In the genomic region with DNA sequence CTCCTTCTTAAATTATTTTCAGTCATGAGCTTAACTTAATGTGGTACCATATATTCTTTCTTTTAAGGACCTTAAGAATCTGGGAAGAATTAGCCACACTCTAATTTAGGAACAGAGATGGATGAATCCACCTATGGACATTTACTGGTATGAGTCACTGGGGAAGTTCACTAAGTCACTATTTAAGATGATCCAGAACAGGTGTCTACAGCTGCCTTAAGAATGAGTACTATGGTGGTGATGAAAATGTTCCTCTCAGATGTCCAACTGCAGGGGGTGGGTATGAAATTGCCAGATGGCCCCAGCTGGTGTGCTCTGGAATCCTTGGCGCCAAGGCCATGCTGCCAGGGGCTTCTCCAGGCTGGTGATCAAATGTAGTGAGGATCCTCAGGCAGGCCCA, we compare ENCODE assay signal across 3 cellular contexts.
DNase-seq lines count a peak whose midpoint lies in the region; ATAC-seq and TF ChIP-seq lines count a peak whose summit lies in the region.
"Not testable (repeated sequence)": the region's sequence is repeated elsewhere in the genome, so short reads cannot be mapped to it uniquely, and the experiment has no call there.

No MANE protein-coding gene starts in this region.

- not testable (repeated sequence) for H3K27me3 ChIP-seq in psoas muscle (ENCODE audit: insufficient read depth in 3 of 3, low read length in 2 of 3); gastrocnemius medialis

- not testable (repeated sequence) for DNase-seq in psoas muscle, gastrocnemius medialis

- not testable (repeated sequence) for H3K27ac ChIP-seq in psoas muscle, gastrocnemius medialis

- not testable (repeated sequence) for H3K4me3 ChIP-seq in psoas muscle, gastrocnemius medialis

- not testable (repeated sequence) for TF ChIP-seq POLR2A in gastrocnemius medialis (IDR thresholded peaks at IDR 0.05)

- peak; percentile 1 for ATAC-seq in SK-N-SH treated with all-trans-retinoic acid at 6 μM for 48 hours
- ATAC-seq in psoas muscle, result peak; percentile 51 to 75 (median 68)
- peak; percentile 52 to 63 for ATAC-seq in gastrocnemius medialis

- not testable (repeated sequence) for H3K9me3 ChIP-seq in psoas muscle, gastrocnemius medialis

- not testable (repeated sequence) for H3K36me3 ChIP-seq in psoas muscle (ENCODE audit: insufficient read depth in 1 of 2, low read depth in 1 of 2); gastrocnemius medialis

- in situ Hi-C loops in gastrocnemius medialis (cut with MboI; ENCODE audit: low sequenced_read_pairs in 4 of 4), result not testable (repeated sequence)

- intact Hi-C loops in psoas muscle (cut with DNase I); gastrocnemius medialis (cut with DNase I; ENCODE audit: low total_unique reads): not testable (repeated sequence)

- WGBS in psoas muscle, 3 donors, result no CpG with 5 or more reads among the region's 1 CpG

- TF ChIP-seq CTCF in psoas muscle (IDR thresholded peaks at IDR 0.05); gastrocnemius medialis (IDR thresholded peaks at IDR 0.05 in 4 of 5, conservative IDR thresholded peaks at IDR 0.05 in 1 of 5): not testable (repeated sequence)

- not testable (repeated sequence) for H3K4me1 ChIP-seq in psoas muscle, gastrocnemius medialis

Comparison
In these comparisons a context has a peak if more than half of its experiments do, and no peak if none do; other contexts are left out.
1. ATAC-seq: peak in every context shown above with its lines; median percentile 68 in psoas muscle; 58 in gastrocnemius medialis; 1 in SK-N-SH treated with all-trans-retinoic acid at 6 μM for 48 hours.